9 cellular contexts compared by ENCODE assay signal in genomic region chr21:43812139-43812821, GRCh38. TPM values are rescaled to one million over a fixed set of nuclear protein-coding genes. Genes with fewer than 3 reads are reported as not detected.
DNase-seq lines count a peak whose midpoint lies in the region; ATAC-seq, FAIRE-seq and TF ChIP-seq lines count a peak whose summit lies in the region.
"Had no signal": no experiment of that assay in that cellular context is flagged by ENCODE, and none has a peak within 500 bp of the region (broad histone marks: within the 10 kb centered on the region; RNA-seq: fewer than 3 reads in every experiment).

No MANE protein-coding gene starts in this region.

- no peak for ATAC-seq in sciatic nerve

- H4K20me1 ChIP-seq in osteoblast (ENCODE audit: insufficient read depth, low read length) = no peaks in the 10 kb centered on the region

- no peak for FAIRE-seq in bronchial epithelial cell (lab: Jason Lieb, UNC)

- peaks cover 2% of the 10 kb centered on the region for H3K4me1 ChIP-seq in osteoblast (ENCODE audit: insufficient read depth, low read length)

- peak overlapping the region; percentile 28 for H3K4me2 ChIP-seq in osteoblast (ENCODE audit: insufficient read depth, low read length)

- DNase-seq in DMS79 treated with DMSO at 0.1 percent for 48 hours (lab: John Stamatoyannopoulos, UW) (peak; percentile 97), NCI-H2196 (lab: John Stamatoyannopoulos, UW; ENCODE audit: unreplicated experiment) (peak; percentile 71), bronchial epithelial cell (ENCODE audit: low read depth) (peak; percentile 88), osteoblast (ENCODE audit: insufficient read length, low spot score, missing footprints) (peak; percentile 90), NCI-H1930 (lab: John Stamatoyannopoulos, UW) (no peak), NCI-H774 (lab: John Stamatoyannopoulos, UW) (no peak), sciatic nerve (ENCODE audit: low spot score) (no peak)
- no peak for DNase-seq in stimulated activated CD4-positive, alpha-beta T cell treated with anti-CD3 and anti-CD28 coated beads, Interleukin-2, amount 100 ng/mL, for 24 hours

- H3K4me3 ChIP-seq in bronchial epithelial cell (ENCODE audit: low read depth, low read length) = peak overlapping the region; percentile 40
- H3K4me3 ChIP-seq in osteoblast (ENCODE audit: insufficient read depth, low read length) = no peak overlapping the region
- H3K4me3 ChIP-seq: HAP-1 had no signal

- H3K27ac ChIP-seq in osteoblast (ENCODE audit: low read depth, low read length) = no peak overlapping the region

- no peaks in the 10 kb centered on the region for H3K79me2 ChIP-seq in osteoblast (ENCODE audit: insufficient read depth, low read length)

- H3K27me3 ChIP-seq in bronchial epithelial cell (ENCODE audit: control insufficient read depth, insufficient read depth, low read length) = no peaks in the 10 kb centered on the region
- peaks cover 7% of the 10 kb centered on the region for H3K27me3 ChIP-seq in osteoblast (ENCODE audit: insufficient read depth, low read length)

- intact Hi-C loops in sciatic nerve (cut with DNase I) = no loop called here

- H3K36me3 ChIP-seq in bronchial epithelial cell (ENCODE audit: control insufficient read depth, insufficient read depth, low read length) (no peaks in the 10 kb centered on the region), osteoblast (ENCODE audit: insufficient read depth, low read length) (no peaks in the 10 kb centered on the region)
- H3K36me3 ChIP-seq: HAP-1 had no signal

- TF ChIP-seq CTCF in bronchial epithelial cell (IDR thresholded peaks at IDR 0.05; ENCODE audit: insufficient read depth, low read length, severe bottlenecking) = no peak
- no peak for TF ChIP-seq CTCF in osteoblast (IDR thresholded peaks at IDR 0.05; ENCODE audit: extremely low read depth, low read depth, low read length)

- no peaks in the 10 kb centered on the region for H3K9me3 ChIP-seq in osteoblast (ENCODE audit: low read depth, low read length)
- H3K9me3 ChIP-seq: HAP-1 had no signal

- no peak overlapping the region for H2AFZ ChIP-seq in osteoblast (ENCODE audit: low read length)

RNA-seq across cellular contexts. Expression of gene RRP1, which starts 22.9 kb away (rescaled TPM):
- 27.1 and 34.5 TPM in 2 replicates for total RNA-seq in bronchial epithelial cell
- total RNA-seq in osteoblast = 16.5 and 18.5 TPM in 2 replicates
- 17.8 TPM for total RNA-seq in sciatic nerve

RNA-seq across cellular contexts. Expression of gene CSTB, which starts 36.2 kb away (rescaled TPM):
- 31.3 and 139 TPM in 2 replicates for total RNA-seq in bronchial epithelial cell
- total RNA-seq in osteoblast = 14.8 and 18.3 TPM in 2 replicates
- 52.1 TPM for total RNA-seq in sciatic nerve

RNA-seq across cellular contexts. Expression of gene AGPAT3, which starts 52.7 kb away (rescaled TPM):
- total RNA-seq in bronchial epithelial cell (40.5 and 47.5 TPM in 2 replicates), osteoblast (37.4 and 47.4 TPM in 2 replicates), sciatic nerve (51.8 TPM)

Comparison
In these comparisons a context has a peak if more than half of its experiments do, and no peak if none do; other contexts are left out.
1. DNase-seq: peak in DMS79 treated with DMSO at 0.1 percent for 48 hours (single experiment), NCI-H2196 (single experiment), bronchial epithelial cell (single experiment) and osteoblast (single experiment); none in NCI-H1930 (0 of 2), NCI-H774 (single experiment), stimulated activated CD4-positive, alpha-beta T cell treated with anti-CD3 and anti-CD28 coated beads, Interleukin-2, amount 100 ng/mL, for 24 hours (0 of 2) and sciatic nerve (single experiment).